20 cellular contexts compared by ENCODE assay signal in the genomic region with DNA sequence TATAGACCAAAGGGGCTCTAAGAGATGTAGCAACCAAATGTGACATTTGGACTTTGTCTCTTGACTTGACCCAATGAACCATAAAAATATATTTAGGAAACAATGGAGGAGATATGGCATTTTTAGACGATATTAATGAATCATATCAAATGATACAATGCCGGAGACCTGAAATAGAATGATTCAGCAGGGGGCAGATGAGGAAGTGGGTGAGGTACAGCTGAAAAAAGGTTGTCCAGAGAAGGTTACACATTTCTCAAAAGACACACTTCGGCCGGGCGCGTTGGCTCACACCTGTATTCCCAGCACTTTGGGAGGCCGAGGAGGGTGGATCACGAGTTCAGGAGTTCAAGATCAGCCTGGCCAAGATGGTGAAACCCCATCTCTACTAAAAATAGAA. TPM values are rescaled to one million over a fixed set of nuclear protein-coding genes. Genes with fewer than 3 reads are reported as not detected.
DNase-seq lines count a peak whose midpoint lies in the region; ATAC-seq and TF ChIP-seq lines count a peak whose summit lies in the region.
"Had no signal": no experiment of that assay in that cellular context is flagged by ENCODE, and none has a peak within 500 bp of the region (broad histone marks: within the 10 kb centered on the region; RNA-seq: fewer than 3 reads in every experiment).

No MANE protein-coding gene starts in this region.

- H3K4me1 ChIP-seq in BLaER1 treated with 17β-estradiol and CSF1 and Interleukin-3, amounts not matched to agents 10 nM and 100 nM, result peaks cover 0 to 46% (median 35%) of the 10 kb centered on the region in 10 experiments; a peak in 16 of 20 replicates
- no peaks in the 10 kb centered on the region for H3K4me1 ChIP-seq in RWPE2 (ENCODE audit: insufficient read depth, poor library complexity, severe bottlenecking)
- H3K4me1 ChIP-seq: BE2C, Caco-2, SJCRH30 had no signal

- H3K36me3 ChIP-seq in BLaER1 treated with 17β-estradiol and CSF1 and Interleukin-3, amounts not matched to agents 10 nM and 100 nM, result no peaks in the 10 kb centered on the region
- H3K36me3 ChIP-seq in RWPE2 (ENCODE audit: low read depth), result no peaks in the 10 kb centered on the region
- H3K36me3 ChIP-seq: BE2C, SJCRH30 had no signal

- no peak overlapping the region for H3K9ac ChIP-seq in BLaER1 treated with 17β-estradiol and CSF1 and Interleukin-3, amounts not matched to agents 10 nM and 100 nM
- H3K9ac ChIP-seq: KMS-11 had no signal

- H3K27me3 ChIP-seq in BLaER1 treated with 17β-estradiol and CSF1 and Interleukin-3, amounts not matched to agents 10 nM and 100 nM, result no peaks in the 10 kb centered on the region
- H3K27me3 ChIP-seq in RWPE2 (ENCODE audit: insufficient read depth, poor library complexity, severe bottlenecking), result no peaks in the 10 kb centered on the region
- H3K27me3 ChIP-seq: BE2C, SJCRH30 had no signal

- no peaks in the 10 kb centered on the region for H4K20me1 ChIP-seq in BLaER1 treated with 17β-estradiol and CSF1 and Interleukin-3, amounts not matched to agents 10 nM and 100 nM

- no peak overlapping the region for H3K4me3 ChIP-seq in BLaER1 treated with 17β-estradiol and CSF1 and Interleukin-3, amounts not matched to agents 10 nM and 100 nM
- H3K4me3 ChIP-seq in RWPE2 (ENCODE audit: severe bottlenecking), result no peak overlapping the region
- H3K4me3 ChIP-seq: SJCRH30 had no signal

- TF ChIP-seq CTCF in GM10266 (IDR thresholded peaks at IDR 0.05; ENCODE audit: control insufficient read depth, insufficient read depth, low read depth, missing control alignments) (no peak), RWPE2 (IDR thresholded peaks at IDR 0.05; ENCODE audit: poor library complexity, severe bottlenecking) (no peak)

- peak overlapping the region in 8 of 11 experiments; percentile 4 to 39 (median 16); a peak in 7 of 22 replicates for H3K4me2 ChIP-seq in BLaER1 treated with 17β-estradiol and CSF1 and Interleukin-3, amounts not matched to agents 10 nM and 100 nM
- H3K4me2 ChIP-seq: KMS-11 had no signal

- ATAC-seq in RWPE2 (ENCODE audit: low read depth) (peak; percentile 56; the same call in 1 of the 3 replicates), esophagus mucosa (peak; percentile 66)
- ATAC-seq: PC-3 had no signal

- in situ Hi-C loops in ACHN (cut with HindIII; ENCODE audit: low pct_ligation_motif_present, low pct_unique_long_range_greater_than_20kb, low sequenced_read_pairs), result no loop called here

- no peaks in the 10 kb centered on the region for H3K9me3 ChIP-seq in BLaER1 treated with 17β-estradiol and CSF1 and Interleukin-3, amounts not matched to agents 10 nM and 100 nM (replicated peaks in 1 of 11)
- no peaks in the 10 kb centered on the region for H3K9me3 ChIP-seq in RWPE2 (ENCODE audit: severe bottlenecking)
- H3K9me3 ChIP-seq: BE2C, Caco-2, SJCRH30 had no signal

- DNase-seq in GM10266 (ENCODE audit: extremely low spot score), result peak; percentile 6
- no peak for DNase-seq in RWPE2 (ENCODE audit: low spot score)
- no peak for DNase-seq in stimulated activated CD4-positive, alpha-beta T cell treated with anti-CD3 and anti-CD28 coated beads, Interleukin-4, amount 100 ng/mL, for 4 hours
- no peak for DNase-seq in kidney glomerular epithelial cell (lab: John Stamatoyannopoulos, UW)
- no peak for DNase-seq in germinal center (ENCODE audit: low spot score)
- no peak for DNase-seq in ACHN
- DNase-seq: BE2C; Caco-2; CD4-positive, alpha-beta T cell; DMS153; NCI-H1105; NCI-H2081; NCI-H2171 treated with DMSO at 0.1 percent for 48 hours; NCI-H446 treated with DMSO at 0.1 percent for 48 hours; PC-3; RPMI8226; SJCRH30 had no signal

- 0 out of 22 replicates have a peak overlapping the region, but pooled peaks of 1 of the 11 experiments have one; percentile 3 for H3K27ac ChIP-seq in BLaER1 treated with 17β-estradiol and CSF1 and Interleukin-3, amounts not matched to agents 10 nM and 100 nM
- H3K27ac ChIP-seq in RWPE2 (ENCODE audit: poor library complexity, severe bottlenecking), result no peak overlapping the region
- H3K27ac ChIP-seq: KMS-11, SJCRH30 had no signal

RNA-seq across cellular contexts. Expression of a gene that starts 16.5 kb away (rescaled TPM):
- 19.1 TPM for total RNA-seq in esophagus mucosa
